14 cellular contexts compared by ENCODE assay signal in genomic region chr19:50870417-50871089, GRCh38. TPM values are rescaled to one million over a fixed set of nuclear protein-coding genes. Genes with fewer than 3 reads are reported as not detected.
DNase-seq lines count a peak whose midpoint lies in the region; ATAC-seq and TF ChIP-seq lines count a peak whose summit lies in the region.
"Had no signal": no experiment of that assay in that cellular context is flagged by ENCODE, and none has a peak within 500 bp of the region (broad histone marks: within the 10 kb centered on the region; RNA-seq: fewer than 3 reads in every experiment).

No MANE protein-coding gene starts in this region.

- H3K9me3 ChIP-seq in prostate gland = no peaks in the 10 kb centered on the region
- H3K9me3 ChIP-seq: right atrium auricular region, SJCRH30 had no signal

- TF ChIP-seq POLR2A in prostate gland (IDR thresholded peaks at IDR 0.05) = no peak

- no peak for ATAC-seq in activated CD8-positive, alpha-beta T cell treated with anti-CD3 and anti-CD28 coated beads, Interleukin-2, amount 10 ng/mL, durations not matched to agents 7 days and 5 days

- peaks cover 16% of the 10 kb centered on the region for H3K4me1 ChIP-seq in prostate gland (replicated peaks)
- H3K4me1 ChIP-seq: right atrium auricular region, SJCRH30 had no signal

- H3K27ac Mint-ChIP-seq in activated CD8-positive, alpha-beta T cell treated with anti-CD3 and anti-CD28 coated beads, Interleukin-2, amount 10 ng/mL, durations not matched to agents 7 days and 5 days = no peak overlapping the region
- H3K27ac Mint-ChIP-seq: brain had no signal

- CTCF ChIA-PET in activated CD8-positive, alpha-beta T cell treated with anti-CD3 and anti-CD28 coated beads, Interleukin-2, amount 10 ng/mL, durations not matched to agents 7 days and 5 days (lab: Charles Lee) = interaction anchor here (1.4 kb wide), 1 partner anchor 51 kb away, joined by 4 read pairs; no protein-coding TSS in a partner anchor

- H3K27me3 ChIP-seq in prostate gland (replicated peaks; ENCODE audit: insufficient read depth) = no peaks in the 10 kb centered on the region
- peaks cover 0 to 78% (median 38%) of the 10 kb centered on the region in 45 donors for H3K27me3 ChIP-seq in dorsolateral prefrontal cortex
- H3K27me3 ChIP-seq: right atrium auricular region had no signal

- H3K4me3 Mint-ChIP-seq in activated CD8-positive, alpha-beta T cell treated with anti-CD3 and anti-CD28 coated beads, Interleukin-2, amount 10 ng/mL, durations not matched to agents 7 days and 5 days = no peak overlapping the region
- H3K4me3 Mint-ChIP-seq: brain; CD4-positive, alpha-beta memory T cell had no signal

- no peaks in the 10 kb centered on the region for H3K9me3 Mint-ChIP-seq in activated CD8-positive, alpha-beta T cell treated with anti-CD3 and anti-CD28 coated beads, Interleukin-2, amount 10 ng/mL, durations not matched to agents 7 days and 5 days (ENCODE audit: insufficient read depth)

- H3K4me1 Mint-ChIP-seq in activated CD8-positive, alpha-beta T cell treated with anti-CD3 and anti-CD28 coated beads, Interleukin-2, amount 10 ng/mL, durations not matched to agents 7 days and 5 days (ENCODE audit: low read depth) = no peaks in the 10 kb centered on the region
- H3K4me1 Mint-ChIP-seq: brain; CD4-positive, alpha-beta memory T cell had no signal

- H3K27me3 Mint-ChIP-seq in activated CD8-positive, alpha-beta T cell treated with anti-CD3 and anti-CD28 coated beads, Interleukin-2, amount 10 ng/mL, durations not matched to agents 7 days and 5 days (ENCODE audit: low read depth) = peaks cover 20% of the 10 kb centered on the region

- no peak overlapping the region for H3K4me3 ChIP-seq in prostate gland
- H3K4me3 ChIP-seq in dorsolateral prefrontal cortex = no peak overlapping the region
- H3K4me3 ChIP-seq: right atrium auricular region, SJCRH30 had no signal

- no peaks in the 10 kb centered on the region for H3K36me3 ChIP-seq in prostate gland
- H3K36me3 ChIP-seq: right atrium auricular region, SJCRH30 had no signal

- 70% methylated on average over 26 of the region's 26 CpGs for WGBS in prostate gland

- DNase-seq in Daoy (ENCODE audit: low read depth) = peak; percentile 66
- peak; percentile 74 for DNase-seq in HT1080 (ENCODE audit: low read depth)
- DNase-seq in activated CD8-positive, alpha-beta T cell treated with anti-CD3 and anti-CD28 coated beads, Interleukin-2, amount 10 ng/mL, durations not matched to agents 7 days and 5 days = peak; percentile 28
- no peak for DNase-seq in prostate gland (ENCODE audit: low spot score)
- DNase-seq in dorsolateral prefrontal cortex = no peak
- no peak for DNase-seq in activated gamma-delta T cell treated with Interleukin-2 at 50 U/mL for 16 hours
- no peak for DNase-seq in GDM1 (lab: John Stamatoyannopoulos, UW)
- DNase-seq in foreskin melanocyte = no peak
- DNase-seq: CD4-positive, alpha-beta memory T cell; NCI-H510A; SJCRH30 had no signal

- no peaks in the 10 kb centered on the region for H3K36me3 Mint-ChIP-seq in activated CD8-positive, alpha-beta T cell treated with anti-CD3 and anti-CD28 coated beads, Interleukin-2, amount 10 ng/mL, durations not matched to agents 7 days and 5 days (ENCODE audit: low read depth)
- H3K36me3 Mint-ChIP-seq: brain; CD4-positive, alpha-beta memory T cell had no signal

- POLR2A ChIA-PET in activated CD8-positive, alpha-beta T cell treated with anti-CD3 and anti-CD28 coated beads, Interleukin-2, amount 10 ng/mL, durations not matched to agents 7 days and 5 days (lab: Charles Lee) = no interaction called here

- intact Hi-C loops in prostate gland (cut with DNase I) (no loop called here), dorsolateral prefrontal cortex (cut with DNase I) (no loop called here)

- TF ChIP-seq CTCF in prostate gland (IDR thresholded peaks at IDR 0.05) (no peak), dorsolateral prefrontal cortex (IDR thresholded peaks at IDR 0.05 in 54 of 56, conservative IDR thresholded peaks at IDR 0.05 in 2 of 56; ENCODE audit: low read depth in 1 of 56, partially characterized antibody in 56 of 56) (no peak)

- H3K27ac ChIP-seq in prostate gland (peak overlapping the region; percentile 97 to 99), dorsolateral prefrontal cortex (no peak overlapping the region)
- H3K27ac ChIP-seq: right atrium auricular region, SJCRH30 had no signal

RNA-seq across cellular contexts. Expression of gene KLK2, which starts 2.7 kb away (rescaled TPM):
- total RNA-seq in Daoy (2014; rRNA removed; shearing (Covaris generic)) = 0.06 and 0.48 TPM in 2 replicates
- not detected in 2 replicates for total RNA-seq in HT1080 (2014; rRNA removed; shearing (Covaris generic))
- 0.11 TPM in 1 of 2 replicates, not detected in the other for polyA plus RNA-seq in HT1080 (2015; cell fraction: cytosol; rRNA removed)
- polyA plus RNA-seq in HT1080 (2015; cell fraction: nucleus; rRNA removed) = 0.67 and 1.1 TPM in 2 replicates
- total RNA-seq in activated CD8-positive, alpha-beta T cell treated with anti-CD3 and anti-CD28 coated beads, Interleukin-2, amount 10 ng/mL, durations not matched to agents 7 days and 5 days = not detected
- over 10,000 TPM in 1 of 2 donors, 1,000 to 10,000 TPM in 1; 3,344 to 10,024 TPM for total RNA-seq in prostate gland
- 1 to 10 TPM in 1 of 120 experiments, under 1 TPM in 7, not detected in 112; 0.17 to 1.5 (median 0.57) TPM for total RNA-seq in dorsolateral prefrontal cortex
- total RNA-seq: CD4-positive, alpha-beta memory T cell; right atrium auricular region; SJCRH30 had no signal
- polyA plus RNA-seq: CD4-positive, alpha-beta memory T cell; esophagus had no signal

RNA-seq across cellular contexts. Expression of gene KLK3, which starts 15.8 kb away (rescaled TPM):
- not detected in 2 replicates for total RNA-seq in Daoy (2014; rRNA removed; shearing (Covaris generic))
- total RNA-seq in HT1080 (2014; rRNA removed; shearing (Covaris generic)) = not detected in 2 replicates
- not detected in 2 replicates for polyA plus RNA-seq in HT1080 (2015; cell fraction: cytosol; rRNA removed)
- not detected in 2 replicates for polyA plus RNA-seq in HT1080 (2015; cell fraction: nucleus; rRNA removed)
- total RNA-seq in activated CD8-positive, alpha-beta T cell treated with anti-CD3 and anti-CD28 coated beads, Interleukin-2, amount 10 ng/mL, durations not matched to agents 7 days and 5 days = not detected
- total RNA-seq in prostate gland (over 10,000 TPM in 1 of 2 donors, 1,000 to 10,000 TPM in 1; 7,620 to 35,247 TPM), dorsolateral prefrontal cortex (under 1 TPM in 3 of 120 experiments, not detected in 117; 0.34 to 0.56 (median 0.44) TPM)
- total RNA-seq: CD4-positive, alpha-beta memory T cell; right atrium auricular region; SJCRH30 had no signal
- polyA plus RNA-seq: CD4-positive, alpha-beta memory T cell; esophagus had no signal

RNA-seq across cellular contexts. Expression of gene KLK15, which starts 37.2 kb away (rescaled TPM):
- 1.0 TPM in 1 of 2 replicates, not detected in the other for total RNA-seq in Daoy (2014; rRNA removed; shearing (Covaris generic))
- total RNA-seq in HT1080 (2014; rRNA removed; shearing (Covaris generic)) = not detected in 2 replicates
- polyA plus RNA-seq in HT1080 (2015; cell fraction: cytosol; rRNA removed) = not detected in 2 replicates
- polyA plus RNA-seq in HT1080 (2015; cell fraction: nucleus; rRNA removed) = not detected in 2 replicates
- total RNA-seq in activated CD8-positive, alpha-beta T cell treated with anti-CD3 and anti-CD28 coated beads, Interleukin-2, amount 10 ng/mL, durations not matched to agents 7 days and 5 days = not detected
- total RNA-seq in prostate gland (1 to 10 TPM; 4.0 to 8.5 TPM), dorsolateral prefrontal cortex (not detected)
- total RNA-seq: CD4-positive, alpha-beta memory T cell; right atrium auricular region; SJCRH30 had no signal
- polyA plus RNA-seq: CD4-positive, alpha-beta memory T cell; esophagus had no signal

RNA-seq across cellular contexts. Expression of gene KLK4, which starts 40.6 kb away (rescaled TPM):
- not detected in 2 replicates for total RNA-seq in Daoy (2014; rRNA removed; shearing (Covaris generic))
- total RNA-seq in HT1080 (2014; rRNA removed; shearing (Covaris generic)) = not detected in 2 replicates
- polyA plus RNA-seq in HT1080 (2015; cell fraction: cytosol; rRNA removed) = not detected in 2 replicates
- polyA plus RNA-seq in HT1080 (2015; cell fraction: nucleus; rRNA removed) = not detected in 2 replicates
- total RNA-seq in activated CD8-positive, alpha-beta T cell treated with anti-CD3 and anti-CD28 coated beads, Interleukin-2, amount 10 ng/mL, durations not matched to agents 7 days and 5 days = not detected
- total RNA-seq in prostate gland = 100 to 1,000 TPM; 188 to 330 TPM
- total RNA-seq in dorsolateral prefrontal cortex = 1 to 10 TPM in 5 of 120 experiments, under 1 TPM in 6, not detected in 109; 0.38 to 1.4 (median 0.79) TPM
- total RNA-seq: CD4-positive, alpha-beta memory T cell; right atrium auricular region had no signal
- polyA plus RNA-seq: CD4-positive, alpha-beta memory T cell had no signal

RNA-seq across cellular contexts. Expression of gene KLK1, which starts 47.0 kb away (rescaled TPM):
- total RNA-seq in Daoy (2014; rRNA removed; shearing (Covaris generic)) = not detected in 2 replicates
- total RNA-seq in HT1080 (2014; rRNA removed; shearing (Covaris generic)) = not detected in 2 replicates
- not detected in 2 replicates for polyA plus RNA-seq in HT1080 (2015; cell fraction: cytosol; rRNA removed)
- 0.36 TPM in 1 of 2 replicates, not detected in the other for polyA plus RNA-seq in HT1080 (2015; cell fraction: nucleus; rRNA removed)
- under 1 TPM; 0.45 to 0.47 TPM for total RNA-seq in activated CD8-positive, alpha-beta T cell treated with anti-CD3 and anti-CD28 coated beads, Interleukin-2, amount 10 ng/mL, durations not matched to agents 7 days and 5 days
- 10 to 100 TPM in 1 of 2 donors, 1 to 10 TPM in 1; 8.3 to 45.2 TPM for total RNA-seq in prostate gland
- total RNA-seq in dorsolateral prefrontal cortex = under 1 TPM in 6 of 120 experiments, not detected in 114; 0.52 to 0.88 (median 0.76) TPM
- total RNA-seq: CD4-positive, alpha-beta memory T cell had no signal
- polyA plus RNA-seq: CD4-positive, alpha-beta memory T cell had no signal

Comparison
In these comparisons a context has a peak if more than half of its experiments do, and no peak if none do; other contexts are left out.
1. DNase-seq: peak in Daoy (single experiment), HT1080 (single experiment) and activated CD8-positive, alpha-beta T cell treated with anti-CD3 and anti-CD28 coated beads, Interleukin-2, amount 10 ng/mL, durations not matched to agents 7 days and 5 days (single experiment); none in prostate gland (single experiment), dorsolateral prefrontal cortex (0 of 10), activated gamma-delta T cell treated with Interleukin-2 at 50 U/mL for 16 hours (single experiment), GDM1 (single experiment) and foreskin melanocyte (single experiment).
2. H3K27ac ChIP-seq: peak in prostate gland (2 of 2); none in dorsolateral prefrontal cortex (0 of 59).
3. RNA of gene KLK2, which starts 2.7 kb away (total RNA-seq): 3,344 to 10,024 TPM in prostate gland; not detected in activated CD8-positive, alpha-beta T cell treated with anti-CD3 and anti-CD28 coated beads, Interleukin-2, amount 10 ng/mL, durations not matched to agents 7 days and 5 days, 0.06 to 0.48 TPM in Daoy, not detected in HT1080 and 0.17 to 1.5 TPM in dorsolateral prefrontal cortex; every median in the first group is over 1,000 times any median in the second.
4. RNA of gene KLK3, which starts 15.8 kb away (total RNA-seq): 7,620 to 35,247 TPM in prostate gland; not detected in Daoy, not detected in HT1080, not detected in activated CD8-positive, alpha-beta T cell treated with anti-CD3 and anti-CD28 coated beads, Interleukin-2, amount 10 ng/mL, durations not matched to agents 7 days and 5 days and 0.34 to 0.56 TPM in dorsolateral prefrontal cortex; every median in the first group is over 1,000 times any median in the second.